8 cellular contexts compared by ENCODE assay signal in the genomic region with DNA sequence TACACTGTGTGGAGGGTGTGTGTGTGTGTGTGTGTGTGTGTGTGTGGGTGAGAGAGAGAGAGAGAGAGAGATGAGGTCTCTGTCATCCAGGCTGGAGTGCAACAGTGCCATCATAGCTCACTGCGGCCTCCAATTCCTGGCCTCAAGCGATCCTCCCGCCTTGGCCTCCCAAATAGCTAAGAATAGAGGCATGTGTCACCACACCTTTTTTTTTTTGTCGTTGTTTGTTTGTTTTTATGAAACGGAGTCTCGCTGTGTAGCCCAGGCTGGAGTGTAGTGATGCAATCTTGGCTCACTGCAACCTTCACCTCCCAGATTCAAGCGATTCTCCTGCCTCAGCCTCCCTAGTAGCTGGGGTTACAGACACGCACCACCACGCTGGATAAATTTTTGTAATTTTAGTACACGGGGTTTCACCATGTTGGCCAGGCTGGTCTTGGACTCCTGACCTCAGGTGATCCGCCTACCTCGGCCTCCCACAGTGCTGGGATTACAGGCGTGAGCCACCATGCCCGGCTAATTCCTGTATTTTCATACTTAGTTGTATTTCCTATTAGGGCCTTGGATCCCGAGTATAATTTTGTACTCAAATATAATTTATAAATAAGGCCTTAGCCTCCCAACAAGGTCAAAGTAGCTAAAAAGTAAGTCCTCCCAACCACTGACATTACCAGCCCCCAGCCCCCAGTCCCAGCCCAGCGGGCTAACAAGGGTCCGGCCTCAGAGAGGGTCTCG. TPM values are rescaled to one million over a fixed set of nuclear protein-coding genes. Genes with fewer than 3 reads are reported as not detected.
DNase-seq lines count a peak whose midpoint lies in the region; ATAC-seq and TF ChIP-seq lines count a peak whose summit lies in the region.
"Not testable (repeated sequence)": the region's sequence is repeated elsewhere in the genome, so short reads cannot be mapped to it uniquely, and the experiment has no call there.

No MANE protein-coding gene starts in this region.

- TF ChIP-seq CTCF in ascending aorta (IDR thresholded peaks at IDR 0.05); neutrophil (IDR thresholded peaks at IDR 0.05); testis (IDR thresholded peaks at IDR 0.05): not testable (repeated sequence)

- not testable (repeated sequence) for TF ChIP-seq POLR2A in erythroblast (IDR thresholded peaks at IDR 0.05; ENCODE audit: low read length); testis (IDR thresholded peaks at IDR 0.05)

- peak overlapping the region; percentile 55 for H3K4me3 ChIP-seq in CD4-positive, CD25-positive, alpha-beta regulatory T cell (ENCODE audit: low read depth, low read length)
- H3K4me3 ChIP-seq in Jurkat, Clone E6-1 (ENCODE audit: low read length) = peak overlapping the region; percentile 75
- H3K4me3 ChIP-seq in ascending aorta = peak overlapping the region; percentile 76 to 79
- peak overlapping the region; percentile 64 for H3K4me3 ChIP-seq in neutrophil (ENCODE audit: low read depth in 1 of 2, low read length in 1 of 2)
- H3K4me3 ChIP-seq in testis = peak overlapping the region; percentile 59 to 85

- not testable (repeated sequence) for H3K36me3 Mint-ChIP-seq in CD4-positive, CD25-positive, alpha-beta regulatory T cell; T-helper 17 cell (ENCODE audit: low read depth)

- not testable (repeated sequence) for H3K9me3 ChIP-seq in CD4-positive, CD25-positive, alpha-beta regulatory T cell (ENCODE audit: control insufficient read depth in 2 of 2, low read length in 2 of 2); T-helper 17 cell (ENCODE audit: control insufficient read depth, low read length, poor library complexity, severe bottlenecking); ascending aorta; neutrophil; testis

- WGBS in testis, 2 donors = 48% methylated on average over 17 to 18 of the region's 18 CpGs

- DNase-seq in CD4-positive, CD25-positive, alpha-beta regulatory T cell; Jurkat, Clone E6-1 (ENCODE audit: low read depth, low spot score); T-helper 17 cell; ascending aorta (ENCODE audit: low spot score in 2 of 2); left colon; testis: not testable (repeated sequence)
- peak; percentile 17 to 23 for DNase-seq in erythroblast (lab: John Stamatoyannopoulos, UW)

- intact Hi-C loops in ascending aorta (cut with DNase I) = loop anchor here (1.0 kb wide), 1 partner anchor 17 kb away; a partner anchor contains a TSS
- intact Hi-C loops in left colon (cut with DNase I, micrococcal nuclease); testis (cut with DNase I; ENCODE audit: low total_unique reads): not testable (repeated sequence)

- not testable (repeated sequence) for ATAC-seq in CD4-positive, CD25-positive, alpha-beta regulatory T cell (ENCODE audit: low read depth in 2 of 2); T-helper 17 cell
- ATAC-seq in left colon = peak; percentile 14

- not testable (repeated sequence) for H3K36me3 ChIP-seq in CD4-positive, CD25-positive, alpha-beta regulatory T cell (ENCODE audit: control insufficient read depth, insufficient read depth, low read length); ascending aorta; neutrophil; testis (ENCODE audit: low read depth, missing control alignments)

- H3K9me3 Mint-ChIP-seq in CD4-positive, CD25-positive, alpha-beta regulatory T cell = not testable (repeated sequence)

- H3K27me3 Mint-ChIP-seq in CD4-positive, CD25-positive, alpha-beta regulatory T cell; T-helper 17 cell: not testable (repeated sequence)

- H3K27ac ChIP-seq in CD4-positive, CD25-positive, alpha-beta regulatory T cell (ENCODE audit: insufficient read depth, low read length, poor library complexity, severe bottlenecking) = peak overlapping the region; percentile 66
- H3K27ac ChIP-seq in ascending aorta (peak overlapping the region; percentile 71 to 83), testis (peak overlapping the region in 1 of 2 donors; percentile 86)
- not testable (repeated sequence) for H3K27ac ChIP-seq in neutrophil

- peaks cover 21% of the 10 kb centered on the region for H3K4me1 ChIP-seq in CD4-positive, CD25-positive, alpha-beta regulatory T cell (ENCODE audit: control insufficient read depth, insufficient read depth, low read length, poor library complexity, severe bottlenecking)
- not testable (repeated sequence) for H3K4me1 ChIP-seq in ascending aorta, testis
- peaks cover 9 to 17% of the 10 kb centered on the region in 2 experiments for H3K4me1 ChIP-seq in neutrophil (ENCODE audit: control insufficient read depth in 1 of 2, insufficient read depth in 1 of 2, low read depth in 1 of 2, low read length in 1 of 2)

- not testable (repeated sequence) for H3K27me3 ChIP-seq in CD4-positive, CD25-positive, alpha-beta regulatory T cell (ENCODE audit: control insufficient read depth, insufficient read depth, low read length); ascending aorta; testis
- peaks cover 21% of the 10 kb centered on the region for H3K27me3 ChIP-seq in neutrophil

- peaks cover 0 to 51% (median 33%) of the 10 kb centered on the region in 4 donors for H3K4me1 Mint-ChIP-seq in CD4-positive, CD25-positive, alpha-beta regulatory T cell
- not testable (repeated sequence) for H3K4me1 Mint-ChIP-seq in T-helper 17 cell

- H3K4me3 Mint-ChIP-seq in CD4-positive, CD25-positive, alpha-beta regulatory T cell = peak overlapping the region; percentile 81 to 89 (median 88)
- H3K4me3 Mint-ChIP-seq in T-helper 17 cell = peak overlapping the region; percentile 69

- H3K27ac Mint-ChIP-seq in CD4-positive, CD25-positive, alpha-beta regulatory T cell = peak overlapping the region; percentile 43 to 65 (median 44)
- H3K27ac Mint-ChIP-seq in T-helper 17 cell = peak overlapping the region; percentile 41

RNA-seq across cellular contexts. Expression of a gene that starts 0.7 kb away (rescaled TPM):
- total RNA-seq in CD4-positive, CD25-positive, alpha-beta regulatory T cell = 4.8 TPM
- polyA plus RNA-seq in CD4-positive, CD25-positive, alpha-beta regulatory T cell = 10 to 100 TPM in 1 of 4 donors, 1 to 10 TPM in 3; 3.9 to 13.3 (median 7.2) TPM
- polyA plus RNA-seq in Jurkat, Clone E6-1 (2012; ENCODE audit: insufficient read depth, insufficient read length) = 27.8 TPM
- 1 to 10 TPM; 3.7 to 5.1 TPM for total RNA-seq in T-helper 17 cell
- total RNA-seq in ascending aorta = 5.5 TPM
- total RNA-seq in left colon = 10 to 100 TPM in 1 of 2 donors, 1 to 10 TPM in 1; 7.7 to 11.3 TPM
- 10 to 100 TPM; 35.7 to 42.1 TPM for total RNA-seq in testis
- 22.1 TPM for polyA plus RNA-seq in testis (ENCODE audit: insufficient read depth, low read depth, low replicate concordance)

RNA-seq across cellular contexts. Expression of a gene that starts 17.7 kb away (rescaled TPM):
- total RNA-seq in CD4-positive, CD25-positive, alpha-beta regulatory T cell = 21.5 TPM
- polyA plus RNA-seq in CD4-positive, CD25-positive, alpha-beta regulatory T cell = 10 to 100 TPM; 50.3 to 71.0 (median 60.2) TPM
- polyA plus RNA-seq in Jurkat, Clone E6-1 (2012; ENCODE audit: insufficient read depth, insufficient read length) = 43.1 TPM
- total RNA-seq in T-helper 17 cell (10 to 100 TPM; 13.0 to 15.8 TPM), ascending aorta (22.8 TPM), left colon (10 to 100 TPM; 17.6 to 19.0 TPM), testis (10 to 100 TPM; 27.7 to 31.0 TPM)
- 22.3 TPM for polyA plus RNA-seq in testis (ENCODE audit: insufficient read depth, low read depth, low replicate concordance)
